ENCODE assay signal across 8 cellular contexts in the genomic region with DNA sequence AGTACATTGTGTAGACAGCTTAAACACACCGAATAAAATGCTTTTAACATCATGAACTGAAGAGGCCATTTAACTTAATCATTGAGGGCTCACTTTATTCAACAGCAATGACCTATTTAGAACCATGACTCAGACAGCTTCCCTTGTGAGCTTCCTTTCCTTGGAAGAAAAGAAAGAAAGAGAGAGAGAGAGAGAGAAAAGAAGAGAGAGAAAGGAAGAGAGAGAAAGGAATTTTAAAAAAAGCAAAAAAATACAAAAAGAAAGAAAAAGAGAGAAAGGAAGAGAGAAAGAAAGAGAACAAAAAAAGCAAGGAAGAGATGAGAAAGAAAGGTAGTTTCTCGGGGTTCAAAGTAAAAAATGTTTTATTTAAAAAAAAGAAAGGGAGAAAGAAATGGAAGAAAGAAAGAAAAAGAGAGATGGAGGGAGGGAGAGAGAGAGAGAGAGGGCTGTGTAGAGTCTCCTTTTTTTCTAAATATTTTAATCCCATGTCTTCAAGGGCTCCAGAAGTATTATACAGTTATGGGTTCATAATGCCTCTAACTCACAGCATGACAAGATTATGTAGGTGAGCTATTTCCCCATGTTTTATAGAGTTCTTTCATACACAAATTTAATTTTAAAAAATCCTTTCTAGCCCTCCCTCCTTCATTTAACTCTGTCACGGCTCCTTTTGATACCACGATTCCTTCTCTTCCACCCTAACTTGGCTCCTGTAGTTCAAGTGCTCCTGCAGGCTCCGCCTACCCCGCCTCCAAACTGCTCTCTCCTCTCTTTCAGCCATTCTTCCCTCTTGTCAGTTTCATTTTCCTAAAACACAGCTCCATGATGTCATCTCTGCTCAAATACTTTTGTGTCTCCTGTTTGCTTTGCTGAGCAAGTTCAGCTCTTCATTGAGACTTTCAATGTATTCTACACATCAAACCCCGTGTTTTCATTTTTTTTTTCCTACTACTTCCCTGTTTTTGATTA.
DNase-seq lines count a peak whose midpoint lies in the region; ATAC-seq and TF ChIP-seq lines count a peak whose summit lies in the region.

No MANE protein-coding gene starts in this region.

- no peaks in the 10 kb centered on the region for H4K20me1 ChIP-seq in H9 (ENCODE audit: control insufficient read depth, insufficient read depth, insufficient read length)

- H3K9me3 ChIP-seq in H9 (ENCODE audit: control insufficient read depth, low read depth, low read length) (no peaks in the 10 kb centered on the region), parathyroid adenoma (ENCODE audit: control insufficient read depth, low read length) (no peaks in the 10 kb centered on the region)

- H3K4me2 ChIP-seq in H9 (ENCODE audit: insufficient read depth, insufficient read length, low read length) = no peak overlapping the region
- H3K4me2 ChIP-seq in parathyroid adenoma (ENCODE audit: low read length) = peak overlapping the region; percentile 39

- H2BK120ac ChIP-seq in H9 (ENCODE audit: low read depth, low read length, poor library complexity, severe bottlenecking) = no peak overlapping the region

- H4K91ac ChIP-seq in H9 (ENCODE audit: insufficient read length, low read depth, low read length) = no peak overlapping the region

- no peak overlapping the region for H2AFZ ChIP-seq in H9 (ENCODE audit: low read length)
- peak overlapping the region; percentile 54 for H2AFZ ChIP-seq in parathyroid adenoma

- H2BK5ac ChIP-seq in H9 (ENCODE audit: insufficient read length, low read length) = no peak overlapping the region

- intact Hi-C loops in activated naive CD4-positive, alpha-beta T cell treated with anti-CD3 and anti-CD28 coated beads for 36 hours (cut with micrococcal nuclease) = loop anchor here (5.0 kb wide), 2 partner anchors 90 to 160 kb away; no protein-coding TSS in a partner anchor

- no peak for ATAC-seq in GM21619 (IDR thresholded peaks at IDR 0.05; ENCODE audit: unreplicated experiment)

- H3K4ac ChIP-seq in H9 (ENCODE audit: low read depth, low read length) = no peak overlapping the region

- H3K56ac ChIP-seq in H9 (ENCODE audit: insufficient read length, low read depth, low read length) = no peak overlapping the region

- H3K79me1 ChIP-seq in H9 (ENCODE audit: insufficient read depth, low read depth, low read length, poor library complexity, severe bottlenecking) = no peaks in the 10 kb centered on the region

- no peak overlapping the region for H2BK20ac ChIP-seq in H9 (ENCODE audit: low read depth, low read length, poor library complexity, severe bottlenecking)

- H3T11ph ChIP-seq in H9 (ENCODE audit: low read length) = no peak overlapping the region

- no peak overlapping the region for H3K18ac ChIP-seq in H9 (ENCODE audit: insufficient read length, low read depth, low read length)

- no peak overlapping the region for H3K14ac ChIP-seq in H9 (ENCODE audit: insufficient read depth, low read length)

- H4K5ac ChIP-seq in H9 (ENCODE audit: insufficient read length, low read depth, low read length) = no peak overlapping the region

- H3K9me3 Mint-ChIP-seq in H9 = peaks cover 4 to 8% of the 10 kb centered on the region in 2 experiments; a peak in 3 of 5 replicates
- no peaks in the 10 kb centered on the region for H3K9me3 Mint-ChIP-seq in activated naive CD4-positive, alpha-beta T cell treated with anti-CD3 and anti-CD28 coated beads for 36 hours

- H3K9ac ChIP-seq in H9 (ENCODE audit: extremely low read depth, insufficient read length, low read length) (no peak overlapping the region), parathyroid adenoma (no peak overlapping the region)

- CTCF ChIA-PET in activated naive CD4-positive, alpha-beta T cell treated with anti-CD3 and anti-CD28 coated beads for 36 hours (lab: Charles Lee) = interaction anchor here (0.7 to 1.2 kb wide), 3 partner anchors 12 to 249 kb away, joined by 4 to 6 read pairs (median 4); no protein-coding TSS in a partner anchor

- H3K27ac Mint-ChIP-seq in H9 = peak overlapping the region in 2 of 3 experiments; percentile 32 to 46; a peak in 1 of 7 replicates
- H3K27ac Mint-ChIP-seq in activated naive CD4-positive, alpha-beta T cell treated with anti-CD3 and anti-CD28 coated beads for 36 hours = no peak overlapping the region

- no peaks in the 10 kb centered on the region for H3K79me2 ChIP-seq in H9 (ENCODE audit: insufficient read depth, low read length)
- H3K79me2 ChIP-seq in parathyroid adenoma = no peaks in the 10 kb centered on the region

- H3K27me3 Mint-ChIP-seq in H9 (ENCODE audit: low read depth) = no peaks in the 10 kb centered on the region
- H3K27me3 Mint-ChIP-seq in activated naive CD4-positive, alpha-beta T cell treated with anti-CD3 and anti-CD28 coated beads for 36 hours (ENCODE audit: low read depth) = no peaks in the 10 kb centered on the region

- no peak overlapping the region for H4K8ac ChIP-seq in H9 (replicated peaks; ENCODE audit: insufficient read length, low read depth, low read length)

- no peaks in the 10 kb centered on the region for H3K36me3 ChIP-seq in parathyroid adenoma (ENCODE audit: control insufficient read depth, insufficient read depth, low read length)

- no peaks in the 10 kb centered on the region for H3K23me2 ChIP-seq in H9 (ENCODE audit: insufficient read length, low read depth, low read length, poor library complexity, severe bottlenecking)

- DNase-seq in H9 (peak; percentile 46), RKO (ENCODE audit: low spot score) (peak; percentile 40), fibroblast of villous mesenchyme (ENCODE audit: low read depth) (peak; percentile 59)
- no peak for DNase-seq in stimulated activated naive CD4-positive, alpha-beta T cell (lab: John Stamatoyannopoulos, UW)
- DNase-seq in activated effector memory CD4-positive, alpha-beta T cell treated with Interleukin-2 at 50 U/mL for 16 hours = no peak
- no peak for DNase-seq in activated naive CD4-positive, alpha-beta T cell treated with anti-CD3 and anti-CD28 coated beads for 36 hours

- H3K27me3 ChIP-seq in H9 (ENCODE audit: insufficient read depth, low read length) = no peaks in the 10 kb centered on the region
- no peaks in the 10 kb centered on the region for H3K27me3 ChIP-seq in parathyroid adenoma (ENCODE audit: control insufficient read depth, insufficient read depth, low read length)

- peaks cover 0 to 10% (median 9%) of the 10 kb centered on the region in 3 experiments; a peak in 4 of 7 replicates for H3K36me3 Mint-ChIP-seq in H9 (ENCODE audit: insufficient read depth in 1 of 3, low read depth in 3 of 3)
- no peaks in the 10 kb centered on the region for H3K36me3 Mint-ChIP-seq in activated naive CD4-positive, alpha-beta T cell treated with anti-CD3 and anti-CD28 coated beads for 36 hours (ENCODE audit: low read depth)

- H3K4me3 ChIP-seq in fibroblast of villous mesenchyme (ENCODE audit: low read depth, low read length) (no peak overlapping the region), parathyroid adenoma (ENCODE audit: low read depth, low read length) (no peak overlapping the region)

- peaks cover 17 to 23% of the 10 kb centered on the region in 2 experiments for H3K4me1 Mint-ChIP-seq in H9
- H3K4me1 Mint-ChIP-seq in activated naive CD4-positive, alpha-beta T cell treated with anti-CD3 and anti-CD28 coated beads for 36 hours (ENCODE audit: low read depth) = peaks cover 30% of the 10 kb centered on the region

- H3K23ac ChIP-seq in H9 (ENCODE audit: insufficient read length, low read depth, low read length) = no peak overlapping the region

- no peak overlapping the region for H2BK15ac ChIP-seq in H9 (ENCODE audit: low read depth, low read length)

- no peak overlapping the region for H2AK5ac ChIP-seq in H9 (ENCODE audit: insufficient read length, low read length)

- H3K27ac ChIP-seq in H9 (ENCODE audit: insufficient read length, low read depth, low read length) = no peak overlapping the region
- H3K27ac ChIP-seq in parathyroid adenoma = peak overlapping the region; percentile 21

- TF ChIP-seq CTCF in H9 (conservative IDR thresholded peaks at IDR 0.05) (no peak), fibroblast of villous mesenchyme (IDR thresholded peaks at IDR 0.05; ENCODE audit: insufficient read depth, low read depth, low read length) (no peak), parathyroid adenoma (IDR thresholded peaks at IDR 0.05) (no peak)

- H3K4me1 ChIP-seq in H9 (ENCODE audit: insufficient read depth, low read length) (peaks cover 2% of the 10 kb centered on the region; the same call in 1 of the 2 replicates), parathyroid adenoma (peaks cover 14% of the 10 kb centered on the region)

- no peak overlapping the region for H2BK12ac ChIP-seq in H9 (ENCODE audit: insufficient read length, low read depth, low read length)

- 100% methylated on average over 1 of the region's 7 CpGs for WGBS in H9 (ENCODE audit: extremely low coverage, insufficient read length, low lambda C conversion rate)

- no peak overlapping the region for H3K4me3 Mint-ChIP-seq in H9
- no peak overlapping the region for H3K4me3 Mint-ChIP-seq in activated naive CD4-positive, alpha-beta T cell treated with anti-CD3 and anti-CD28 coated beads for 36 hours

Comparison
In these comparisons a context has a peak if more than half of its experiments do, and no peak if none do; other contexts are left out.
1. DNase-seq: peak in H9 (single experiment), RKO (single experiment) and fibroblast of villous mesenchyme (single experiment); none in stimulated activated naive CD4-positive, alpha-beta T cell (0 of 6), activated effector memory CD4-positive, alpha-beta T cell treated with Interleukin-2 at 50 U/mL for 16 hours (single experiment) and activated naive CD4-positive, alpha-beta T cell treated with anti-CD3 and anti-CD28 coated beads for 36 hours (single experiment).